Comparison of ENCODE assay signal across 8 cellular contexts in genomic region chr12:103840881-103841689, GRCh38. TPM values are rescaled to one million over a fixed set of nuclear protein-coding genes. Genes with fewer than 3 reads are reported as not detected.
DNase-seq lines count a peak whose midpoint lies in the region; ATAC-seq and TF ChIP-seq lines count a peak whose summit lies in the region.

NT5DC3 (minus strand) TSS chr12:103841234; CDS start chr12:103841156, 78 bp downstream.

- no peaks in the 10 kb centered on the region for H3K27me3 ChIP-seq in RWPE2 (ENCODE audit: insufficient read depth, poor library complexity, severe bottlenecking)
- no peaks in the 10 kb centered on the region for H3K27me3 ChIP-seq in neuron (ENCODE audit: insufficient read depth, low read length)

- H3K4me1 ChIP-seq in RWPE2 (ENCODE audit: insufficient read depth, poor library complexity, severe bottlenecking) (peaks cover 11% of the 10 kb centered on the region), neuron (ENCODE audit: insufficient read depth, low read length) (peaks cover 10% of the 10 kb centered on the region)

- H3K9me3 ChIP-seq in RWPE2 (ENCODE audit: severe bottlenecking) (no peaks in the 10 kb centered on the region), neuron (ENCODE audit: low read length) (peaks cover 5% of the 10 kb centered on the region)

- peak within 1 kb of the TSS; percentile 79 for H3K27ac ChIP-seq in RWPE2 (ENCODE audit: poor library complexity, severe bottlenecking)

- ATAC-seq in GM21737 (IDR thresholded peaks at IDR 0.05; ENCODE audit: unreplicated experiment) (peak; percentile 79), RWPE2 (ENCODE audit: low read depth) (peak; percentile 59)

- no peaks in the 10 kb centered on the region for H3K36me3 ChIP-seq in RWPE2 (ENCODE audit: low read depth)
- no peaks in the 10 kb centered on the region for H3K36me3 ChIP-seq in neuron (ENCODE audit: insufficient read depth, low read length)

- TF ChIP-seq CTCF in RWPE2 (IDR thresholded peaks at IDR 0.05; ENCODE audit: poor library complexity, severe bottlenecking) (no peak), foreskin fibroblast (IDR thresholded peaks at IDR 0.05; ENCODE audit: low read depth, low read length) (no peak)

- peak within 1 kb of the TSS; percentile 100 for H2AFZ ChIP-seq in neuron (ENCODE audit: low read depth, low read length)

- peak; percentile 93 for DNase-seq in Daoy (ENCODE audit: low read depth)
- peak; percentile 10 for DNase-seq in KG1 (lab: John Stamatoyannopoulos, UW)
- DNase-seq in RWPE2 (ENCODE audit: low spot score), result peak; percentile 81
- peak; percentile 76 for DNase-seq in activated gamma-delta T cell (lab: John Stamatoyannopoulos, UW)
- peak; percentile 86 to 95 for DNase-seq in foreskin fibroblast
- peak; percentile 54 for DNase-seq in stromal cell of bone marrow (ENCODE audit: low read depth)

- H3K4me3 ChIP-seq in RWPE2 (ENCODE audit: severe bottlenecking), result peak within 1 kb of the TSS; percentile 84
- H3K4me3 ChIP-seq in foreskin fibroblast (ENCODE audit: low read depth in 1 of 2, low read length in 2 of 2), result peak within 1 kb of the TSS; percentile 78 to 87
- H3K4me3 ChIP-seq in neuron (ENCODE audit: low read length), result peak within 1 kb of the TSS; percentile 88

RNA-seq across cellular contexts. Expression of gene NT5DC3, which starts in this region (rescaled TPM):
- total RNA-seq in Daoy (2014; rRNA removed; shearing (Covaris generic)), result 5.7 and 14.5 TPM in 2 replicates

Comparison
In these comparisons a context has a peak if more than half of its experiments do, and no peak if none do; other contexts are left out.
1. Peak in every context shown above with its lines: DNase-seq, ATAC-seq, H3K4me3 ChIP-seq and H3K27ac ChIP-seq.
2. DNase-seq: peak in every context shown above with its lines; median percentile 93 in Daoy; 90 in foreskin fibroblast; 81 in RWPE2; 76 in activated gamma-delta T cell; 54 in stromal cell of bone marrow; 10 in KG1.